ENCODE assay signal across 1 cellular context in the genomic region with DNA sequence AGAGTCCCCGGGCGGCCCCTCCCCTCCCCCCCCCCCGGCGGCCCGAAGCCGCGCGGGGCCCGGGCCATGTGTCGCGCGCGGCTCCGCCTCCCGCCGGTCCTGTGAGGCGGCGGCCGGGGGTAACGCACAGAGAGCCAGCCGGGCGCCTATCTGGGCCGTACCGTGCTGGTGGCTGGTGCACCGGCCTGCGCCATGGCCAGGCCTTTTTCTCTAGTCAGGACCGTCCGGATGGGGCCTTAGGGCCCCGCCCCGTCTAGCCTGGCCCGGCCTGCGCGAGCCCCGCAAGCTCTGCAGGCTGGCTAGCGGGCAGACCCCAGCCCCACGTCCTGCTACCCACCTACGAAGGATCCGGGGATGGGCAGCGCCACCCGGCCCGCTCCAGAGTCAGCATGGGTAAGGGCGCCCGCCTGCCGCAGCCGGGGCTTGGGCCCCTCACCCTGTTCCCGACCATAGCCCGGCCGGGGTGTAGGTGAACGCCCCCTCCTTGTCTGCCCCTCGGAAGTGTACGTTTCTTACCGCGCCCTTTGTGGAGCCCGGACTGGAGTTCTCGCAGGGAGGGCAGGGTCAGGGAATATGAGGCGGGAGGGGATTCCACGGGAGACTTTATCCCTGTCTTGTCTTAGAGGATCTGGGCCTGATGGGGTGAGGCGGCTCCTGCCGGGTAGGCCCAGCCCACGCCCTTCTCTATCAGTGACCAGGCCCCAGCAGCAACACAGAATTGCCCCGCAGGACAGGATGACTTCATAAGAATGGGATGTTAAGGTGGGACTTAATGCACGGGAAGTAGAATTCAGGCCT.
TF ChIP-seq lines count a peak whose summit lies in the region.

A gene with protein sequence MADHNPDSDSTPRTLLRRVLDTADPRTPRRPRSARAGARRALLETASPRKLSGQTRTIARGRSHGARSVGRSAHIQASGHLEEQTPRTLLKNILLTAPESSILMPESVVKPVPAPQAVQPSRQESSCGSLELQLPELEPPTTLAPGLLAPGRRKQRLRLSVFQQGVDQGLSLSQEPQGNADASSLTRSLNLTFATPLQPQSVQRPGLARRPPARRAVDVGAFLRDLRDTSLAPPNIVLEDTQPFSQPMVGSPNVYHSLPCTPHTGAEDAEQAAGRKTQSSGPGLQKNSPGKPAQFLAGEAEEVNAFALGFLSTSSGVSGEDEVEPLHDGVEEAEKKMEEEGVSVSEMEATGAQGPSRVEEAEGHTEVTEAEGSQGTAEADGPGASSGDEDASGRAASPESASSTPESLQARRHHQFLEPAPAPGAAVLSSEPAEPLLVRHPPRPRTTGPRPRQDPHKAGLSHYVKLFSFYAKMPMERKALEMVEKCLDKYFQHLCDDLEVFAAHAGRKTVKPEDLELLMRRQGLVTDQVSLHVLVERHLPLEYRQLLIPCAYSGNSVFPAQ (minus strand): TSS at position 630 of the 798 bp plus-strand sequence. CDS start 13,834 bp downstream, outside the sequence.

TF ChIP-seq in HepG2, 621 proteins besides CTCF, POLR2A, EP300 and RAD21 (continued from another document and continues in another):
- TF ChIP-seq, protein P1, sequence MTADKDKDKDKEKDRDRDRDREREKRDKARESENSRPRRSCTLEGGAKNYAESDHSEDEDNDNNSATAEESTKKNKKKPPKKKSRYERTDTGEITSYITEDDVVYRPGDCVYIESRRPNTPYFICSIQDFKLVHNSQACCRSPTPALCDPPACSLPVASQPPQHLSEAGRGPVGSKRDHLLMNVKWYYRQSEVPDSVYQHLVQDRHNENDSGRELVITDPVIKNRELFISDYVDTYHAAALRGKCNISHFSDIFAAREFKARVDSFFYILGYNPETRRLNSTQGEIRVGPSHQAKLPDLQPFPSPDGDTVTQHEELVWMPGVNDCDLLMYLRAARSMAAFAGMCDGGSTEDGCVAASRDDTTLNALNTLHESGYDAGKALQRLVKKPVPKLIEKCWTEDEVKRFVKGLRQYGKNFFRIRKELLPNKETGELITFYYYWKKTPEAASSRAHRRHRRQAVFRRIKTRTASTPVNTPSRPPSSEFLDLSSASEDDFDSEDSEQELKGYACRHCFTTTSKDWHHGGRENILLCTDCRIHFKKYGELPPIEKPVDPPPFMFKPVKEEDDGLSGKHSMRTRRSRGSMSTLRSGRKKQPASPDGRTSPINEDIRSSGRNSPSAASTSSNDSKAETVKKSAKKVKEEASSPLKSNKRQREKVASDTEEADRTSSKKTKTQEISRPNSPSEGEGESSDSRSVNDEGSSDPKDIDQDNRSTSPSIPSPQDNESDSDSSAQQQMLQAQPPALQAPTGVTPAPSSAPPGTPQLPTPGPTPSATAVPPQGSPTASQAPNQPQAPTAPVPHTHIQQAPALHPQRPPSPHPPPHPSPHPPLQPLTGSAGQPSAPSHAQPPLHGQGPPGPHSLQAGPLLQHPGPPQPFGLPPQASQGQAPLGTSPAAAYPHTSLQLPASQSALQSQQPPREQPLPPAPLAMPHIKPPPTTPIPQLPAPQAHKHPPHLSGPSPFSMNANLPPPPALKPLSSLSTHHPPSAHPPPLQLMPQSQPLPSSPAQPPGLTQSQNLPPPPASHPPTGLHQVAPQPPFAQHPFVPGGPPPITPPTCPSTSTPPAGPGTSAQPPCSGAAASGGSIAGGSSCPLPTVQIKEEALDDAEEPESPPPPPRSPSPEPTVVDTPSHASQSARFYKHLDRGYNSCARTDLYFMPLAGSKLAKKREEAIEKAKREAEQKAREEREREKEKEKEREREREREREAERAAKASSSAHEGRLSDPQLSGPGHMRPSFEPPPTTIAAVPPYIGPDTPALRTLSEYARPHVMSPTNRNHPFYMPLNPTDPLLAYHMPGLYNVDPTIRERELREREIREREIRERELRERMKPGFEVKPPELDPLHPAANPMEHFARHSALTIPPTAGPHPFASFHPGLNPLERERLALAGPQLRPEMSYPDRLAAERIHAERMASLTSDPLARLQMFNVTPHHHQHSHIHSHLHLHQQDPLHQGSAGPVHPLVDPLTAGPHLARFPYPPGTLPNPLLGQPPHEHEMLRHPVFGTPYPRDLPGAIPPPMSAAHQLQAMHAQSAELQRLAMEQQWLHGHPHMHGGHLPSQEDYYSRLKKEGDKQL (CRISPR knock-in tag; IDR thresholded peaks at IDR 0.05; ENCODE audit: low read depth) = no peak
- TF ChIP-seq, protein P2, sequence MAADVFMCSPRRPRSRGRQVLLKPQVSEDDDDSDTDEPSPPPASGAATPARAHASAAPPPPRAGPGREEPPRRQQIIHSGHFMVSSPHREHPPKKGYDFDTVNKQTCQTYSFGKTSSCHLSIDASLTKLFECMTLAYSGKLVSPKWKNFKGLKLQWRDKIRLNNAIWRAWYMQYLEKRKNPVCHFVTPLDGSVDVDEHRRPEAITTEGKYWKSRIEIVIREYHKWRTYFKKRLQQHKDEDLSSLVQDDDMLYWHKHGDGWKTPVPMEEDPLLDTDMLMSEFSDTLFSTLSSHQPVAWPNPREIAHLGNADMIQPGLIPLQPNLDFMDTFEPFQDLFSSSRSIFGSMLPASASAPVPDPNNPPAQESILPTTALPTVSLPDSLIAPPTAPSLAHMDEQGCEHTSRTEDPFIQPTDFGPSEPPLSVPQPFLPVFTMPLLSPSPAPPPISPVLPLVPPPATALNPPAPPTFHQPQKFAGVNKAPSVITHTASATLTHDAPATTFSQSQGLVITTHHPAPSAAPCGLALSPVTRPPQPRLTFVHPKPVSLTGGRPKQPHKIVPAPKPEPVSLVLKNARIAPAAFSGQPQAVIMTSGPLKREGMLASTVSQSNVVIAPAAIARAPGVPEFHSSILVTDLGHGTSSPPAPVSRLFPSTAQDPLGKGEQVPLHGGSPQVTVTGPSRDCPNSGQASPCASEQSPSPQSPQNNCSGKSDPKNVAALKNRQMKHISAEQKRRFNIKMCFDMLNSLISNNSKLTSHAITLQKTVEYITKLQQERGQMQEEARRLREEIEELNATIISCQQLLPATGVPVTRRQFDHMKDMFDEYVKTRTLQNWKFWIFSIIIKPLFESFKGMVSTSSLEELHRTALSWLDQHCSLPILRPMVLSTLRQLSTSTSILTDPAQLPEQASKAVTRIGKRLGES (CRISPR knock-in tag; IDR thresholded peaks at IDR 0.05; ENCODE audit: borderline replicate concordance) = no peak
- TF ChIP-seq KDM2A (CRISPR knock-in tag; IDR thresholded peaks at IDR 0.05; ENCODE audit: borderline replicate concordance, low read depth) = no peak
- TF ChIP-seq, protein P3, sequence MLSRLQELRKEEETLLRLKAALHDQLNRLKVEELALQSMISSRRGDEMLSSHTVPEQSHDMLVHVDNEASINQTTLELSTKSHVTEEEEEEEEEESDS (CRISPR knock-in tag; IDR thresholded peaks at IDR 0.05; ENCODE audit: borderline replicate concordance) = no peak
- TF ChIP-seq HMG20B (CRISPR knock-in tag; conservative IDR thresholded peaks at IDR 0.05) = 0 out of 2 replicates have a peak, but pooled peaks have one; percentile 42
- TF ChIP-seq ZNF775 (CRISPR knock-in tag; IDR thresholded peaks at IDR 0.05; ENCODE audit: borderline replicate concordance) = no peak
- no peak for TF ChIP-seq NR2F1 (CRISPR knock-in tag; IDR thresholded peaks at IDR 0.05)
- TF ChIP-seq ZNF552 (CRISPR knock-in tag; IDR thresholded peaks at IDR 0.05; ENCODE audit: borderline replicate concordance) = no peak
- no peak for TF ChIP-seq SATB2 (CRISPR knock-in tag; IDR thresholded peaks at IDR 0.05)
- no peak for TF ChIP-seq CCAR2 (optimal IDR thresholded peaks at IDR 0.05; ENCODE audit: low read depth, low read length)
- TF ChIP-seq, protein P4, sequence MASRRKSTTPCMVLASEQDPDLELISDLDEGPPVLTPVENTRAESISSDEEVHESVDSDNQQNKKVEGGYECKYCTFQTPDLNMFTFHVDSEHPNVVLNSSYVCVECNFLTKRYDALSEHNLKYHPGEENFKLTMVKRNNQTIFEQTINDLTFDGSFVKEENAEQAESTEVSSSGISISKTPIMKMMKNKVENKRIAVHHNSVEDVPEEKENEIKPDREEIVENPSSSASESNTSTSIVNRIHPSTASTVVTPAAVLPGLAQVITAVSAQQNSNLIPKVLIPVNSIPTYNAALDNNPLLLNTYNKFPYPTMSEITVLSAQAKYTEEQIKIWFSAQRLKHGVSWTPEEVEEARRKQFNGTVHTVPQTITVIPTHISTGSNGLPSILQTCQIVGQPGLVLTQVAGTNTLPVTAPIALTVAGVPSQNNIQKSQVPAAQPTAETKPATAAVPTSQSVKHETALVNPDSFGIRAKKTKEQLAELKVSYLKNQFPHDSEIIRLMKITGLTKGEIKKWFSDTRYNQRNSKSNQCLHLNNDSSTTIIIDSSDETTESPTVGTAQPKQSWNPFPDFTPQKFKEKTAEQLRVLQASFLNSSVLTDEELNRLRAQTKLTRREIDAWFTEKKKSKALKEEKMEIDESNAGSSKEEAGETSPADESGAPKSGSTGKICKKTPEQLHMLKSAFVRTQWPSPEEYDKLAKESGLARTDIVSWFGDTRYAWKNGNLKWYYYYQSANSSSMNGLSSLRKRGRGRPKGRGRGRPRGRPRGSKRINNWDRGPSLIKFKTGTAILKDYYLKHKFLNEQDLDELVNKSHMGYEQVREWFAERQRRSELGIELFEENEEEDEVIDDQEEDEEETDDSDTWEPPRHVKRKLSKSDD (CRISPR knock-in tag; IDR thresholded peaks at IDR 0.05; ENCODE audit: low read depth) = no peak; the same call in 1 of the 2 replicates
- no peak for TF ChIP-seq SOX5 (CRISPR knock-in tag; IDR thresholded peaks at IDR 0.05; ENCODE audit: borderline replicate concordance)
- TF ChIP-seq KLF9 (CRISPR knock-in tag; IDR thresholded peaks at IDR 0.05; ENCODE audit: low read depth) = 0 out of 2 replicates have a peak, but pooled peaks have one; percentile 32
- TF ChIP-seq SPEN (CRISPR knock-in tag; IDR thresholded peaks at IDR 0.05; ENCODE audit: low read depth) = no peak
- 0 out of 2 replicates have a peak, but pooled peaks have one; percentile 24 for TF ChIP-seq ZKSCAN5 (CRISPR knock-in tag; IDR thresholded peaks at IDR 0.05)
- TF ChIP-seq MXI1 (IDR thresholded peaks at IDR 0.05; ENCODE audit: borderline replicate concordance, low read depth, low read length) = peak; percentile 24; the same call in 1 of the 3 replicates
- TF ChIP-seq, protein P5, sequence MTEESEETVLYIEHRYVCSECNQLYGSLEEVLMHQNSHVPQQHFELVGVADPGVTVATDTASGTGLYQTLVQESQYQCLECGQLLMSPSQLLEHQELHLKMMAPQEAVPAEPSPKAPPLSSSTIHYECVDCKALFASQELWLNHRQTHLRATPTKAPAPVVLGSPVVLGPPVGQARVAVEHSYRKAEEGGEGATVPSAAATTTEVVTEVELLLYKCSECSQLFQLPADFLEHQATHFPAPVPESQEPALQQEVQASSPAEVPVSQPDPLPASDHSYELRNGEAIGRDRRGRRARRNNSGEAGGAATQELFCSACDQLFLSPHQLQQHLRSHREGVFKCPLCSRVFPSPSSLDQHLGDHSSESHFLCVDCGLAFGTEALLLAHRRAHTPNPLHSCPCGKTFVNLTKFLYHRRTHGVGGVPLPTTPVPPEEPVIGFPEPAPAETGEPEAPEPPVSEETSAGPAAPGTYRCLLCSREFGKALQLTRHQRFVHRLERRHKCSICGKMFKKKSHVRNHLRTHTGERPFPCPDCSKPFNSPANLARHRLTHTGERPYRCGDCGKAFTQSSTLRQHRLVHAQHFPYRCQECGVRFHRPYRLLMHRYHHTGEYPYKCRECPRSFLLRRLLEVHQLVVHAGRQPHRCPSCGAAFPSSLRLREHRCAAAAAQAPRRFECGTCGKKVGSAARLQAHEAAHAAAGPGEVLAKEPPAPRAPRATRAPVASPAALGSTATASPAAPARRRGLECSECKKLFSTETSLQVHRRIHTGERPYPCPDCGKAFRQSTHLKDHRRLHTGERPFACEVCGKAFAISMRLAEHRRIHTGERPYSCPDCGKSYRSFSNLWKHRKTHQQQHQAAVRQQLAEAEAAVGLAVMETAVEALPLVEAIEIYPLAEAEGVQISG (CRISPR knock-in tag; IDR thresholded peaks at IDR 0.05) = no peak
- TF ChIP-seq, protein P6, sequence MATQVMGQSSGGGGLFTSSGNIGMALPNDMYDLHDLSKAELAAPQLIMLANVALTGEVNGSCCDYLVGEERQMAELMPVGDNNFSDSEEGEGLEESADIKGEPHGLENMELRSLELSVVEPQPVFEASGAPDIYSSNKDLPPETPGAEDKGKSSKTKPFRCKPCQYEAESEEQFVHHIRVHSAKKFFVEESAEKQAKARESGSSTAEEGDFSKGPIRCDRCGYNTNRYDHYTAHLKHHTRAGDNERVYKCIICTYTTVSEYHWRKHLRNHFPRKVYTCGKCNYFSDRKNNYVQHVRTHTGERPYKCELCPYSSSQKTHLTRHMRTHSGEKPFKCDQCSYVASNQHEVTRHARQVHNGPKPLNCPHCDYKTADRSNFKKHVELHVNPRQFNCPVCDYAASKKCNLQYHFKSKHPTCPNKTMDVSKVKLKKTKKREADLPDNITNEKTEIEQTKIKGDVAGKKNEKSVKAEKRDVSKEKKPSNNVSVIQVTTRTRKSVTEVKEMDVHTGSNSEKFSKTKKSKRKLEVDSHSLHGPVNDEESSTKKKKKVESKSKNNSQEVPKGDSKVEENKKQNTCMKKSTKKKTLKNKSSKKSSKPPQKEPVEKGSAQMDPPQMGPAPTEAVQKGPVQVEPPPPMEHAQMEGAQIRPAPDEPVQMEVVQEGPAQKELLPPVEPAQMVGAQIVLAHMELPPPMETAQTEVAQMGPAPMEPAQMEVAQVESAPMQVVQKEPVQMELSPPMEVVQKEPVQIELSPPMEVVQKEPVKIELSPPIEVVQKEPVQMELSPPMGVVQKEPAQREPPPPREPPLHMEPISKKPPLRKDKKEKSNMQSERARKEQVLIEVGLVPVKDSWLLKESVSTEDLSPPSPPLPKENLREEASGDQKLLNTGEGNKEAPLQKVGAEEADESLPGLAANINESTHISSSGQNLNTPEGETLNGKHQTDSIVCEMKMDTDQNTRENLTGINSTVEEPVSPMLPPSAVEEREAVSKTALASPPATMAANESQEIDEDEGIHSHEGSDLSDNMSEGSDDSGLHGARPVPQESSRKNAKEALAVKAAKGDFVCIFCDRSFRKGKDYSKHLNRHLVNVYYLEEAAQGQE (IDR thresholded peaks at IDR 0.05; ENCODE audit: borderline replicate concordance in 1 of 2, low read depth in 1 of 2, low read length in 2 of 2) = no peak
- TF ChIP-seq, protein P7, sequence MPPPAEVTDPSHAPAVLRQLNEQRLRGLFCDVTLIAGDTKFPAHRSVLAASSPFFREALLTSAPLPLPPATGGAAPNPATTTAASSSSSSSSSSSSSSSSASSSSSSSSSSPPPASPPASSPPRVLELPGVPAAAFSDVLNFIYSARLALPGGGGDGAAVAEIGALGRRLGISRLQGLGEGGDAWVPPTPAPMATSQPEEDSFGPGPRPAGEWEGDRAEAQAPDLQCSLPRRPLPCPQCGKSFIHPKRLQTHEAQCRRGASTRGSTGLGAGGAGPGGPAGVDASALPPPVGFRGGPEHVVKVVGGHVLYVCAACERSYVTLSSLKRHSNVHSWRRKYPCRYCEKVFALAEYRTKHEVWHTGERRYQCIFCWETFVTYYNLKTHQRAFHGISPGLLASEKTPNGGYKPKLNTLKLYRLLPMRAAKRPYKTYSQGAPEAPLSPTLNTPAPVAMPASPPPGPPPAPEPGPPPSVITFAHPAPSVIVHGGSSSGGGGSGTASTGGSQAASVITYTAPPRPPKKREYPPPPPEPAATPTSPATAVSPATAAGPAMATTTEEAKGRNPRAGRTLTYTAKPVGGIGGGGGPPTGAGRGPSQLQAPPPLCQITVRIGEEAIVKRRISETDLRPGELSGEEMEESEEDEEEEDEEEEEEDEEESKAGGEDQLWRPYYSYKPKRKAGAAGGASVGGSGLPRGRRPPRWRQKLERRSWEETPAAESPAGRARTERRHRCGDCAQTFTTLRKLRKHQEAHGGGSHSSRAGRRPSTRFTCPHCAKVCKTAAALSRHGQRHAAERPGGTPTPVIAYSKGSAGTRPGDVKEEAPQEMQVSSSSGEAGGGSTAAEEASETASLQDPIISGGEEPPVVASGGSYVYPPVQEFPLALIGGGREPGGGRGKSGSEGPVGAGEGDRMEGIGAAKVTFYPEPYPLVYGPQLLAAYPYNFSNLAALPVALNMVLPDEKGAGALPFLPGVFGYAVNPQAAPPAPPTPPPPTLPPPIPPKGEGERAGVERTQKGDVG (CRISPR knock-in tag; IDR thresholded peaks at IDR 0.05; ENCODE audit: borderline replicate concordance) = no peak
- TF ChIP-seq CEBPG (CRISPR knock-in tag; IDR thresholded peaks at IDR 0.05) = no peak
- no peak for TF ChIP-seq ESRRA (CRISPR knock-in tag; IDR thresholded peaks at IDR 0.05; ENCODE audit: low read depth)
- TF ChIP-seq DMAP1 (CRISPR knock-in tag; IDR thresholded peaks at IDR 0.05) = no peak
